ENCODE assay signal across 8 cellular contexts in the genomic region with DNA sequence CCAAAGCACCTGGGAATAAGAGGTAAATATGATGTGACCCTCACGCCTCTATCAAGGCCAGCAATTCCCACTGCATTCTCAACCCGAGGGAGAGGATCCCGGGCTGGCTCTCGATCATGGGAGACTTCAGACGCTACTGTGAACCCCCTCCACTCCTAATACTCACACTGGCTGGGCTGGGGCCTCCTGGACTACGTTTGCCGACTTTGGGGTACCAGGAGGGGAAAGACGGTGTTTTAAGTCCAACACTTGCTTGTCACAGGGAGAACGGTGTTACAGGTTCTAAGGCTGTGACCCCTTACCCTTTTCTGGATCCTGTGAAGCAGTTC. TPM values are rescaled to one million over a fixed set of nuclear protein-coding genes. Genes with fewer than 3 reads are reported as not detected.
A peak's percentile ranks its signal among the peaks of the same experiment; 100 is the strongest.
DNase-seq lines count a peak whose midpoint lies in the region; ATAC-seq and TF ChIP-seq lines count a peak whose summit lies in the region.

No MANE protein-coding gene starts in this region.

- 0% methylated on average over 6 to 9 of the region's 9 CpGs for WGBS in body of pancreas, 2 donors
- 0 to 1% methylated on average over 9 of the region's 9 CpGs for WGBS in testis, 2 donors

- H3K4me1 ChIP-seq in HUES48 (ENCODE audit: control insufficient read depth, insufficient read depth, low read length) (peaks cover 41% of the 10 kb centered on the region), body of pancreas (peaks cover 50% of the 10 kb centered on the region), testis (peaks cover 27% of the 10 kb centered on the region)

- H3K9ac ChIP-seq in HUES48 (ENCODE audit: low read depth, low read length): peak overlapping the region; percentile 92

- TF ChIP-seq CTCF in body of pancreas (IDR thresholded peaks at IDR 0.05): no peak
- no peak for TF ChIP-seq CTCF in testis (IDR thresholded peaks at IDR 0.05)

- H3K27me3 ChIP-seq in HUES48 (ENCODE audit: control insufficient read depth, insufficient read depth, low read length) (no peaks in the 10 kb centered on the region), body of pancreas (no peaks in the 10 kb centered on the region), testis (no peaks in the 10 kb centered on the region)

- in situ Hi-C loops in ACHN (cut with HindIII; ENCODE audit: low pct_ligation_motif_present, low pct_unique_long_range_greater_than_20kb, low sequenced_read_pairs): no loop called here

- peaks cover 59% of the 10 kb centered on the region for H3K36me3 ChIP-seq in HUES48 (ENCODE audit: control insufficient read depth, insufficient read depth, low read length)
- H3K36me3 ChIP-seq in body of pancreas (replicated peaks in 1 of 2; ENCODE audit: insufficient read depth in 1 of 2, low read depth in 2 of 2): no peaks in the 10 kb centered on the region
- no peaks in the 10 kb centered on the region for H3K36me3 ChIP-seq in testis (ENCODE audit: low read depth, missing control alignments)

- ATAC-seq in body of pancreas: peak; percentile 5
- ATAC-seq in left lobe of liver: peak; percentile 13

- peak overlapping the region; percentile 82 for H3K4me3 ChIP-seq in HUES48 (ENCODE audit: low read depth, low read length)
- H3K4me3 ChIP-seq in body of pancreas: peak overlapping the region; percentile 44 to 51
- H3K4me3 ChIP-seq in testis: peak overlapping the region; percentile 81 to 97

- no peaks in the 10 kb centered on the region for H3K9me3 ChIP-seq in HUES48 (ENCODE audit: control insufficient read depth, insufficient read depth, low read length)
- H3K9me3 ChIP-seq in body of pancreas: no peaks in the 10 kb centered on the region
- H3K9me3 ChIP-seq in testis: no peaks in the 10 kb centered on the region

- DNase-seq in ACHN (peak; percentile 24), body of pancreas (peak in 2 of 4 donors; percentile 17 to 22), left lobe of liver (ENCODE audit: low spot score) (no peak), testis (peak; percentile 28), NCI-H446 treated with DMSO at 0.1 percent for 48 hours (lab: John Stamatoyannopoulos, UW) (no peak), GM03348 (ENCODE audit: low spot score) (no peak)
- no peak for DNase-seq in NK-92 treated with Interleukin-12 subunit alpha and Interleukin-12 subunit beta, amount 100 ng/mL, for 24 hours (lab: John Stamatoyannopoulos, UW)

- H3K27ac ChIP-seq in HUES48 (ENCODE audit: low read depth, low read length) (peak overlapping the region; percentile 98), body of pancreas (peak overlapping the region; percentile 80 to 93 (median 86)), testis (peak overlapping the region; percentile 97 to 98)

- intact Hi-C loops in body of pancreas (cut with DNase I): loop anchor here (10.0 kb wide), 1 partner anchor 90 kb away; a partner anchor contains a TSS
- intact Hi-C loops in testis (cut with DNase I; ENCODE audit: low total_unique reads): no loop called here

- no peak for TF ChIP-seq POLR2A in body of pancreas (IDR thresholded peaks at IDR 0.05)
- TF ChIP-seq POLR2A in testis (IDR thresholded peaks at IDR 0.05): no peak

RNA-seq across cellular contexts. Expression of a gene that starts 0.5 kb away (rescaled TPM):
- total RNA-seq in body of pancreas: 100 to 1,000 TPM; 465 to 734 TPM
- 223 TPM for total RNA-seq in left lobe of liver
- total RNA-seq in testis: 100 to 1,000 TPM; 431 to 696 TPM
- polyA plus RNA-seq in testis (ENCODE audit: insufficient read depth, low read depth, low replicate concordance): 866 TPM

RNA-seq across cellular contexts. Expression of a gene that starts 27.5 kb away (rescaled TPM):
- total RNA-seq in body of pancreas: 10 to 100 TPM in 1 of 2 donors, 1 to 10 TPM in 1; 4.4 to 28.0 TPM
- 4.9 TPM for total RNA-seq in left lobe of liver
- 10 to 100 TPM; 20.5 to 29.9 TPM for total RNA-seq in testis
- 21.8 TPM for polyA plus RNA-seq in testis (ENCODE audit: insufficient read depth, low read depth, low replicate concordance)

RNA-seq across cellular contexts. Expression of a gene that starts 36.5 kb away (rescaled TPM):
- total RNA-seq in body of pancreas (10 to 100 TPM; 27.4 to 56.0 TPM), left lobe of liver (72.1 TPM), testis (100 to 1,000 TPM; 102 to 110 TPM)
- polyA plus RNA-seq in testis (ENCODE audit: insufficient read depth, low read depth, low replicate concordance): 267 TPM

RNA-seq across cellular contexts. Expression of a gene that starts 38.5 kb away (rescaled TPM):
- total RNA-seq in body of pancreas (10 to 100 TPM in 1 of 2 donors, not detected in 1; 10.5 TPM), left lobe of liver (554 TPM), testis (10 to 100 TPM in 1 of 2 donors, 1 to 10 TPM in 1; 9.8 to 12.0 TPM)
- polyA plus RNA-seq in testis (ENCODE audit: insufficient read depth, low read depth, low replicate concordance): 36.1 TPM

Comparison
In these comparisons a context has a peak if more than half of its experiments do, and no peak if none do; other contexts are left out.
1. DNase-seq: peak in ACHN (single experiment) and testis (single experiment); none in left lobe of liver (single experiment), NCI-H446 treated with DMSO at 0.1 percent for 48 hours (single experiment), GM03348 (single experiment) and NK-92 treated with Interleukin-12 subunit alpha and Interleukin-12 subunit beta, amount 100 ng/mL, for 24 hours (single experiment).
2. Peak in every context shown above with its lines, with median percentiles within 50 percentile points of each other: H3K27ac ChIP-seq and H3K4me3 ChIP-seq.